12 cellular contexts compared by ENCODE assay signal in genomic region chr11:132962026-132962425, GRCh38.
DNase-seq lines count a peak whose midpoint lies in the region; ATAC-seq, FAIRE-seq and TF ChIP-seq lines count a peak whose summit lies in the region.
"Had no signal": no experiment of that assay in that cellular context is flagged by ENCODE, and none has a peak within 500 bp of the region (broad histone marks: within the 10 kb centered on the region; RNA-seq: fewer than 3 reads in every experiment).

No MANE protein-coding gene starts in this region.

- H3K9me3 ChIP-seq in GM23248 (ENCODE audit: low read depth) (no peaks in the 10 kb centered on the region), astrocyte (ENCODE audit: insufficient read depth, low read depth, low read length) (no peaks in the 10 kb centered on the region), testis (no peaks in the 10 kb centered on the region), T-helper 17 cell (ENCODE audit: control insufficient read depth, low read length, poor library complexity, severe bottlenecking) (no peaks in the 10 kb centered on the region)

- no peak overlapping the region for H3K4me3 Mint-ChIP-seq in astrocyte (ENCODE audit: unreplicated experiment)
- no peak overlapping the region for H3K4me3 Mint-ChIP-seq in T-helper 17 cell
- H3K4me3 Mint-ChIP-seq: naive B cell had no signal

- H3K4me2 ChIP-seq in GM23248 (ENCODE audit: unreplicated experiment) (no peak overlapping the region), astrocyte (ENCODE audit: low read length) (peak overlapping the region; percentile 73)

- no peak for ATAC-seq in GM19463 (IDR thresholded peaks at IDR 0.05; ENCODE audit: unreplicated experiment)
- no peak for ATAC-seq in T-helper 17 cell

- TF ChIP-seq POLR2A in testis (IDR thresholded peaks at IDR 0.05), result no peak

- no peak overlapping the region for H2AFZ ChIP-seq in GM23248
- peak overlapping the region; percentile 30 for H2AFZ ChIP-seq in astrocyte (ENCODE audit: low read depth, low read length)

- H3K36me3 Mint-ChIP-seq in astrocyte (ENCODE audit: low read depth, unreplicated experiment), result no peaks in the 10 kb centered on the region
- peaks cover 2% of the 10 kb centered on the region for H3K36me3 Mint-ChIP-seq in T-helper 17 cell (ENCODE audit: low read depth)
- H3K36me3 Mint-ChIP-seq: naive B cell had no signal

- no peak overlapping the region for H3K4me3 ChIP-seq in GM23248
- H3K4me3 ChIP-seq in astrocyte (ENCODE audit: insufficient read depth, low read depth, low read length), result no peak overlapping the region
- H3K4me3 ChIP-seq in testis, result no peak overlapping the region

- peak overlapping the region; percentile 1 for H3K27ac Mint-ChIP-seq in astrocyte (ENCODE audit: unreplicated experiment)
- H3K27ac Mint-ChIP-seq in T-helper 17 cell, result no peak overlapping the region
- H3K27ac Mint-ChIP-seq: naive B cell had no signal

- H3K27me3 Mint-ChIP-seq in astrocyte (ENCODE audit: low read depth, unreplicated experiment), result peaks cover 8% of the 10 kb centered on the region
- H3K27me3 Mint-ChIP-seq in T-helper 17 cell, result peaks cover 24% of the 10 kb centered on the region
- H3K27me3 Mint-ChIP-seq: naive B cell had no signal

- DNase-seq in GM23248, result peak; percentile 90
- DNase-seq in astrocyte (ENCODE audit: low read depth), result peak; percentile 87
- DNase-seq in hippocampal formation (lab: John Stamatoyannopoulos, UW), result peak; percentile 40 to 67
- peak; percentile 62 for DNase-seq in testis
- DNase-seq in D721Med (ENCODE audit: insufficient read length, low spot score), result no peak
- DNase-seq in T-helper 17 cell, result no peak
- DNase-seq: DND-41; naive B cell; stimulated activated CD4-positive, alpha-beta T cell treated with anti-CD3 and anti-CD28 coated beads, Interleukin-15, amount 100 ng/mL, for 24 hours; T1000 had no signal

- H4K20me1 ChIP-seq in GM23248 (ENCODE audit: insufficient read depth) (no peaks in the 10 kb centered on the region), astrocyte (ENCODE audit: insufficient read depth, low read length) (no peaks in the 10 kb centered on the region)

- 1 to 2% methylated on average over 6 of the region's 6 CpGs for WGBS in GM23248 (ENCODE audit: low coverage in 1 of 2, low lambda C conversion rate in 2 of 2, missing lambda C conversion rate in 2 of 2), 2 experiments
- 49 to 58% methylated on average over 6 of the region's 6 CpGs for WGBS in testis, 2 donors

- peak; percentile 13 for FAIRE-seq in astrocyte (lab: Jason Lieb, UNC)
- FAIRE-seq in D721Med (lab: Jason Lieb, UNC), result no peak
- FAIRE-seq: endothelial cell of umbilical vein had no signal

- H3K4me1 ChIP-seq in GM23248 (ENCODE audit: insufficient read depth), result peaks cover 6% of the 10 kb centered on the region; the same call in 1 of the 2 replicates
- H3K4me1 ChIP-seq in astrocyte (ENCODE audit: insufficient read depth, low read length), result peaks cover 10% of the 10 kb centered on the region
- H3K4me1 ChIP-seq in testis, result peaks cover 7% of the 10 kb centered on the region

- H3K9me3 Mint-ChIP-seq in astrocyte (ENCODE audit: unreplicated experiment), result no peaks in the 10 kb centered on the region

- H3F3A ChIP-seq in GM23248 (ENCODE audit: insufficient read depth), result peaks cover 9% of the 10 kb centered on the region; the same call in 1 of the 2 replicates

- peaks cover 17% of the 10 kb centered on the region for H3K4me1 Mint-ChIP-seq in astrocyte (ENCODE audit: low read depth, unreplicated experiment)
- H3K4me1 Mint-ChIP-seq in T-helper 17 cell, result no peaks in the 10 kb centered on the region
- H3K4me1 Mint-ChIP-seq: naive B cell had no signal

- H3K36me3 ChIP-seq in GM23248 (ENCODE audit: low read depth) (no peaks in the 10 kb centered on the region), astrocyte (ENCODE audit: insufficient read depth, low read length) (no peaks in the 10 kb centered on the region), testis (ENCODE audit: low read depth, missing control alignments) (no peaks in the 10 kb centered on the region)

- H3K27me3 ChIP-seq in GM23248 (replicated peaks; ENCODE audit: insufficient read depth) (peaks cover 4% of the 10 kb centered on the region; the same call in 1 of the 2 replicates), astrocyte (ENCODE audit: insufficient read depth, low read length) (no peaks in the 10 kb centered on the region), testis (no peaks in the 10 kb centered on the region)

- peak overlapping the region; percentile 19; the same call in 1 of the 2 replicates for H3K27ac ChIP-seq in GM23248
- H3K27ac ChIP-seq in astrocyte (ENCODE audit: low read depth, low read length), result no peak overlapping the region
- H3K27ac ChIP-seq in testis, result peak overlapping the region in 1 of 2 donors; percentile 9

- no peaks in the 10 kb centered on the region for H3K79me2 ChIP-seq in GM23248 (ENCODE audit: insufficient read depth)
- no peaks in the 10 kb centered on the region for H3K79me2 ChIP-seq in astrocyte (ENCODE audit: insufficient read depth, low read length)

- intact Hi-C loops in testis (cut with DNase I; ENCODE audit: low total_unique reads), result no loop called here

- TF ChIP-seq CTCF in astrocyte (IDR thresholded peaks at IDR 0.05; ENCODE audit: insufficient read depth, low read depth, low read length) (no peak), testis (IDR thresholded peaks at IDR 0.05) (no peak), D721Med (IDR thresholded peaks at IDR 0.05; ENCODE audit: insufficient read depth, missing control alignments) (no peak)

- H3K9me2 ChIP-seq in GM23248 (ENCODE audit: insufficient read depth), result no peaks in the 10 kb centered on the region

- in situ Hi-C loops in GM23248 (cut with MboI), result no loop called here

- H3K9ac ChIP-seq in GM23248, result no peak overlapping the region
- no peak overlapping the region for H3K9ac ChIP-seq in astrocyte (ENCODE audit: low read length)

Comparison
In these comparisons a context has a peak if more than half of its experiments do, and no peak if none do; other contexts are left out.
1. DNase-seq: peak in GM23248 (single experiment), astrocyte (single experiment), hippocampal formation (2 of 2) and testis (single experiment); none in D721Med (single experiment) and T-helper 17 cell (0 of 3).